In genomic region chr17:996554-997344, GRCh38 we compare ENCODE assay signal across 1 cellular context.
A peak's percentile ranks its signal among the peaks of the same experiment; 100 is the strongest.
TF ChIP-seq lines count a peak whose summit lies in the region.

Gene TIMM22, plus strand, starts transcription at chr17:997129. Its CDS starts 14 bp downstream, at chr17:997143.

TF ChIP-seq in HEK293, 187 proteins besides CTCF, POLR2A, EP300 and RAD21 (continued from another document and continues in another):
- TF ChIP-seq ZNF639 (tag by site-specific recombination; IDR thresholded peaks at IDR 0.05) (peak; percentile 99), ZNF610 (tag by site-specific recombination; IDR thresholded peaks at IDR 0.05; ENCODE audit: borderline replicate concordance) (peak; percentile 72), ZNF10 (tag by site-specific recombination; IDR thresholded peaks at IDR 0.05) (peak; percentile 26; the same call in 1 of the 2 replicates), ZNF266 (tag by site-specific recombination; IDR thresholded peaks at IDR 0.05; ENCODE audit: low read depth) (no peak), BCL11B (tag by site-specific recombination; IDR thresholded peaks at IDR 0.05; ENCODE audit: low read depth) (peak; percentile 89; the same call in 1 of the 2 replicates), KLF1 (tag by site-specific recombination; IDR thresholded peaks at IDR 0.05) (peak; percentile 52), ZNF747 (tag by site-specific recombination; IDR thresholded peaks at IDR 0.05) (no peak), ZNF366 (tag by site-specific recombination; conservative IDR thresholded peaks at IDR 0.05) (peak; percentile 57; the same call in 1 of the 2 replicates), ZBTB17 (tag by site-specific recombination; IDR thresholded peaks at IDR 0.05) (peak; percentile 96), ZNF707 (tag by site-specific recombination; IDR thresholded peaks at IDR 0.05) (no peak), ZNF112 (tag by site-specific recombination; IDR thresholded peaks at IDR 0.05) (no peak), ZNF510 (tag by site-specific recombination; IDR thresholded peaks at IDR 0.05; ENCODE audit: insufficient replicate concordance) (no peak), ZNF624 (tag by site-specific recombination; IDR thresholded peaks at IDR 0.05) (no peak), ZNF792 (tag by site-specific recombination; IDR thresholded peaks at IDR 0.05) (no peak), ZBTB6 (tag by site-specific recombination; IDR thresholded peaks at IDR 0.05) (peak; percentile 26; the same call in 1 of the 2 replicates), ZNF768 (tag by site-specific recombination; IDR thresholded peaks at IDR 0.05) (peak; percentile 8; the same call in 1 of the 2 replicates), ZNF280C (tag by site-specific recombination; IDR thresholded peaks at IDR 0.05) (no peak), ZNF544 (tag by site-specific recombination; IDR thresholded peaks at IDR 0.05) (no peak), GFI1B (tag by site-specific recombination; IDR thresholded peaks at IDR 0.05) (peak; percentile 64; the same call in 1 of the 2 replicates), ZNF221 (tag by site-specific recombination; IDR thresholded peaks at IDR 0.05; ENCODE audit: borderline replicate concordance) (no peak), ZNF37A (tag by site-specific recombination; IDR thresholded peaks at IDR 0.05) (no peak), ZNF426 (tag by site-specific recombination; IDR thresholded peaks at IDR 0.05) (no peak), ZNF302 (tag by site-specific recombination; IDR thresholded peaks at IDR 0.05; ENCODE audit: low read depth) (no peak), ZNF248 (tag by site-specific recombination; IDR thresholded peaks at IDR 0.05) (no peak), SCRT1 (tag by site-specific recombination; IDR thresholded peaks at IDR 0.05; ENCODE audit: borderline replicate concordance) (no peak), ZNF23 (tag by site-specific recombination; IDR thresholded peaks at IDR 0.05; ENCODE audit: borderline replicate concordance) (no peak), ZNF529 (tag by site-specific recombination; IDR thresholded peaks at IDR 0.05; ENCODE audit: insufficient replicate concordance) (no peak), ZNF202 (tag by site-specific recombination; IDR thresholded peaks at IDR 0.05; ENCODE audit: borderline replicate concordance) (no peak), ZBTB8A (tag by site-specific recombination; IDR thresholded peaks at IDR 0.05) (peak; percentile 83), MEIS1 (CRISPR knock-in tag; IDR thresholded peaks at IDR 0.05; ENCODE audit: borderline replicate concordance) (0 out of 2 replicates have a peak, but pooled peaks have one; percentile 33), ZNF843 (tag by site-specific recombination; IDR thresholded peaks at IDR 0.05) (peak; percentile 51; the same call in 1 of the 2 replicates), ZNF549 (tag by site-specific recombination; IDR thresholded peaks at IDR 0.05) (no peak)
- TF ChIP-seq, protein P1, sequence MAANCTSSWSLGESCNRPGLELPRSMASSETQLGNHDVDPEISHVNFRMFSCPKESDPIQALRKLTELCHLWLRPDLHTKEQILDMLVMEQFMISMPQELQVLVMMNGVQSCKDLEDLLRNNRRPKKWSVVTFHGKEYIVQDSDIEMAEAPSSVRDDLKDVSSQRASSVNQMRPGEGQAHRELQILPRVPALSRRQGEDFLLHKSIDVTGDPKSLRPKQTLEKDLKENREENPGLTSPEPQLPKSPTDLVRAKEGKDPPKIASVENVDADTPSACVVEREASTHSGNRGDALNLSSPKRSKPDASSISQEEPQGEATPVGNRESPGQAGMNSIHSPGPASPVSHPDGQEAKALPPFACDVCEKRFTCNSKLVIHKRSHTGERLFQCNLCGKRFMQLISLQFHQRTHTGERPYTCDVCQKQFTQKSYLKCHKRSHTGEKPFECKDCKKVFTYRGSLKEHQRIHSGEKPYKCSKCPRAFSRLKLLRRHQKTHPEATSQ (tag by site-specific recombination; IDR thresholded peaks at IDR 0.05), result peak; percentile 72; the same call in 1 of the 2 replicates
- TF ChIP-seq, protein P2, sequence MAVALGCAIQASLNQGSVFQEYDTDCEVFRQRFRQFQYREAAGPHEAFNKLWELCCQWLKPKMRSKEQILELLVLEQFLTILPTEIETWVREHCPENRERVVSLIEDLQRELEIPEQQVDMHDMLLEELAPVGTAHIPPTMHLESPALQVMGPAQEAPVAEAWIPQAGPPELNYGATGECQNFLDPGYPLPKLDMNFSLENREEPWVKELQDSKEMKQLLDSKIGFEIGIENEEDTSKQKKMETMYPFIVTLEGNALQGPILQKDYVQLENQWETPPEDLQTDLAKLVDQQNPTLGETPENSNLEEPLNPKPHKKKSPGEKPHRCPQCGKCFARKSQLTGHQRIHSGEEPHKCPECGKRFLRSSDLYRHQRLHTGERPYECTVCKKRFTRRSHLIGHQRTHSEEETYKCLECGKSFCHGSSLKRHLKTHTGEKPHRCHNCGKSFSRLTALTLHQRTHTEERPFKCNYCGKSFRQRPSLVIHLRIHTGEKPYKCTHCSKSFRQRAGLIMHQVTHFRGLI (tag by site-specific recombination; IDR thresholded peaks at IDR 0.05), result peak; percentile 56; the same call in 1 of the 2 replicates
- TF ChIP-seq, protein P3, sequence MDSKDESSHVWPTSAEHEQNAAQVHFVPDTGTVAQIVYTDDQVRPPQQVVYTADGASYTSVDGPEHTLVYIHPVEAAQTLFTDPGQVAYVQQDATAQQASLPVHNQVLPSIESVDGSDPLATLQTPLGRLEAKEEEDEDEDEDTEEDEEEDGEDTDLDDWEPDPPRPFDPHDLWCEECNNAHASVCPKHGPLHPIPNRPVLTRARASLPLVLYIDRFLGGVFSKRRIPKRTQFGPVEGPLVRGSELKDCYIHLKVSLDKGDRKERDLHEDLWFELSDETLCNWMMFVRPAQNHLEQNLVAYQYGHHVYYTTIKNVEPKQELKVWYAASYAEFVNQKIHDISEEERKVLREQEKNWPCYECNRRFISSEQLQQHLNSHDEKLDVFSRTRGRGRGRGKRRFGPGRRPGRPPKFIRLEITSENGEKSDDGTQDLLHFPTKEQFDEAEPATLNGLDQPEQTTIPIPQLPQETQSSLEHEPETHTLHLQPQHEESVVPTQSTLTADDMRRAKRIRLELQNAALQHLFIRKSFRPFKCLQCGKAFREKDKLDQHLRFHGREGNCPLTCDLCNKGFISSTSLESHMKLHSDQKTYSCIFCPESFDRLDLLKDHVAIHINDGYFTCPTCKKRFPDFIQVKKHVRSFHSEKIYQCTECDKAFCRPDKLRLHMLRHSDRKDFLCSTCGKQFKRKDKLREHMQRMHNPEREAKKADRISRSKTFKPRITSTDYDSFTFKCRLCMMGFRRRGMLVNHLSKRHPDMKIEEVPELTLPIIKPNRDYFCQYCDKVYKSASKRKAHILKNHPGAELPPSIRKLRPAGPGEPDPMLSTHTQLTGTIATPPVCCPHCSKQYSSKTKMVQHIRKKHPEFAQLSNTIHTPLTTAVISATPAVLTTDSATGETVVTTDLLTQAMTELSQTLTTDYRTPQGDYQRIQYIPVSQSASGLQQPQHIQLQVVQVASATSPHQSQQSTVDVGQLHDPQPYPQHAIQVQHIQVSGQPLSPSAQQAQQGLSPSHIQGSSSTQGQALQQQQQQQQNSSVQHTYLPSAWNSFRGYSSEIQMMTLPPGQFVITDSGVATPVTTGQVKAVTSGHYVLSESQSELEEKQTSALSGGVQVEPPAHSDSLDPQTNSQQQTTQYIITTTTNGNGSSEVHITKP (tag by site-specific recombination; IDR thresholded peaks at IDR 0.05), result peak; percentile 41; the same call in 1 of the 2 replicates
- TF ChIP-seq, protein P4, sequence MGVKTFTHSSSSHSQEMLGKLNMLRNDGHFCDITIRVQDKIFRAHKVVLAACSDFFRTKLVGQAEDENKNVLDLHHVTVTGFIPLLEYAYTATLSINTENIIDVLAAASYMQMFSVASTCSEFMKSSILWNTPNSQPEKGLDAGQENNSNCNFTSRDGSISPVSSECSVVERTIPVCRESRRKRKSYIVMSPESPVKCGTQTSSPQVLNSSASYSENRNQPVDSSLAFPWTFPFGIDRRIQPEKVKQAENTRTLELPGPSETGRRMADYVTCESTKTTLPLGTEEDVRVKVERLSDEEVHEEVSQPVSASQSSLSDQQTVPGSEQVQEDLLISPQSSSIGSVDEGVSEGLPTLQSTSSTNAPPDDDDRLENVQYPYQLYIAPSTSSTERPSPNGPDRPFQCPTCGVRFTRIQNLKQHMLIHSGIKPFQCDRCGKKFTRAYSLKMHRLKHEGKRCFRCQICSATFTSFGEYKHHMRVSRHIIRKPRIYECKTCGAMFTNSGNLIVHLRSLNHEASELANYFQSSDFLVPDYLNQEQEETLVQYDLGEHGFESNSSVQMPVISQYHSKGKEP (tag by site-specific recombination; IDR thresholded peaks at IDR 0.05), result peak; percentile 70; the same call in 1 of the 2 replicates
- TF ChIP-seq, protein P5, sequence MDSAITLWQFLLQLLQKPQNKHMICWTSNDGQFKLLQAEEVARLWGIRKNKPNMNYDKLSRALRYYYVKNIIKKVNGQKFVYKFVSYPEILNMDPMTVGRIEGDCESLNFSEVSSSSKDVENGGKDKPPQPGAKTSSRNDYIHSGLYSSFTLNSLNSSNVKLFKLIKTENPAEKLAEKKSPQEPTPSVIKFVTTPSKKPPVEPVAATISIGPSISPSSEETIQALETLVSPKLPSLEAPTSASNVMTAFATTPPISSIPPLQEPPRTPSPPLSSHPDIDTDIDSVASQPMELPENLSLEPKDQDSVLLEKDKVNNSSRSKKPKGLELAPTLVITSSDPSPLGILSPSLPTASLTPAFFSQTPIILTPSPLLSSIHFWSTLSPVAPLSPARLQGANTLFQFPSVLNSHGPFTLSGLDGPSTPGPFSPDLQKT (IDR thresholded peaks at IDR 0.05; ENCODE audit: borderline replicate concordance, low read depth, low read length), result no peak
- TF ChIP-seq, protein P6, sequence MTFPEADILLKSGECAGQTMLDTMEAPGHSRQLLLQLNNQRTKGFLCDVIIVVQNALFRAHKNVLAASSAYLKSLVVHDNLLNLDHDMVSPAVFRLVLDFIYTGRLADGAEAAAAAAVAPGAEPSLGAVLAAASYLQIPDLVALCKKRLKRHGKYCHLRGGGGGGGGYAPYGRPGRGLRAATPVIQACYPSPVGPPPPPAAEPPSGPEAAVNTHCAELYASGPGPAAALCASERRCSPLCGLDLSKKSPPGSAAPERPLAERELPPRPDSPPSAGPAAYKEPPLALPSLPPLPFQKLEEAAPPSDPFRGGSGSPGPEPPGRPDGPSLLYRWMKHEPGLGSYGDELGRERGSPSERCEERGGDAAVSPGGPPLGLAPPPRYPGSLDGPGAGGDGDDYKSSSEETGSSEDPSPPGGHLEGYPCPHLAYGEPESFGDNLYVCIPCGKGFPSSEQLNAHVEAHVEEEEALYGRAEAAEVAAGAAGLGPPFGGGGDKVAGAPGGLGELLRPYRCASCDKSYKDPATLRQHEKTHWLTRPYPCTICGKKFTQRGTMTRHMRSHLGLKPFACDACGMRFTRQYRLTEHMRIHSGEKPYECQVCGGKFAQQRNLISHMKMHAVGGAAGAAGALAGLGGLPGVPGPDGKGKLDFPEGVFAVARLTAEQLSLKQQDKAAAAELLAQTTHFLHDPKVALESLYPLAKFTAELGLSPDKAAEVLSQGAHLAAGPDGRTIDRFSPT (tag by site-specific recombination; IDR thresholded peaks at IDR 0.05), result no peak
- TF ChIP-seq, protein P7, sequence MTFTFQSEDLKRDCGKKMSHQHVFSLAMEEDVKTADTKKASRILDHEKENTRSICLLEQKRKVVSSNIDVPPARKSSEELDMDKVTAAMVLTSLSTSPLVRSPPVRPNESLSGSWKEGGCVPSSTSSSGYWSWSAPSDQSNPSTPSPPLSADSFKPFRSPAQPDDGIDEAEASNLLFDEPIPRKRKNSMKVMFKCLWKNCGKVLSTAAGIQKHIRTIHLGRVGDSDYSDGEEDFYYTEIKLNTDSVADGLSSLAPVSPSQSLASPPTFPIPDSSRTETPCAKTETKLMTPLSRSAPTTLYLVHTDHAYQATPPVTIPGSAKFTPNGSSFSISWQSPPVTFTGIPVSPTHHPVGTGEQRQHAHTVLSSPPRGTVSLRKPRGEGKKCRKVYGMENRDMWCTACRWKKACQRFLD (tag by site-specific recombination; IDR thresholded peaks at IDR 0.05), result no peak
- TF ChIP-seq, protein P8, sequence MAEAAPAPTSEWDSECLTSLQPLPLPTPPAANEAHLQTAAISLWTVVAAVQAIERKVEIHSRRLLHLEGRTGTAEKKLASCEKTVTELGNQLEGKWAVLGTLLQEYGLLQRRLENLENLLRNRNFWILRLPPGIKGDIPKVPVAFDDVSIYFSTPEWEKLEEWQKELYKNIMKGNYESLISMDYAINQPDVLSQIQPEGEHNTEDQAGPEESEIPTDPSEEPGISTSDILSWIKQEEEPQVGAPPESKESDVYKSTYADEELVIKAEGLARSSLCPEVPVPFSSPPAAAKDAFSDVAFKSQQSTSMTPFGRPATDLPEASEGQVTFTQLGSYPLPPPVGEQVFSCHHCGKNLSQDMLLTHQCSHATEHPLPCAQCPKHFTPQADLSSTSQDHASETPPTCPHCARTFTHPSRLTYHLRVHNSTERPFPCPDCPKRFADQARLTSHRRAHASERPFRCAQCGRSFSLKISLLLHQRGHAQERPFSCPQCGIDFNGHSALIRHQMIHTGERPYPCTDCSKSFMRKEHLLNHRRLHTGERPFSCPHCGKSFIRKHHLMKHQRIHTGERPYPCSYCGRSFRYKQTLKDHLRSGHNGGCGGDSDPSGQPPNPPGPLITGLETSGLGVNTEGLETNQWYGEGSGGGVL (tag by site-specific recombination; IDR thresholded peaks at IDR 0.05), result peak; percentile 63
